Comparison of ENCODE assay signal across 8 cellular contexts in the genomic region with DNA sequence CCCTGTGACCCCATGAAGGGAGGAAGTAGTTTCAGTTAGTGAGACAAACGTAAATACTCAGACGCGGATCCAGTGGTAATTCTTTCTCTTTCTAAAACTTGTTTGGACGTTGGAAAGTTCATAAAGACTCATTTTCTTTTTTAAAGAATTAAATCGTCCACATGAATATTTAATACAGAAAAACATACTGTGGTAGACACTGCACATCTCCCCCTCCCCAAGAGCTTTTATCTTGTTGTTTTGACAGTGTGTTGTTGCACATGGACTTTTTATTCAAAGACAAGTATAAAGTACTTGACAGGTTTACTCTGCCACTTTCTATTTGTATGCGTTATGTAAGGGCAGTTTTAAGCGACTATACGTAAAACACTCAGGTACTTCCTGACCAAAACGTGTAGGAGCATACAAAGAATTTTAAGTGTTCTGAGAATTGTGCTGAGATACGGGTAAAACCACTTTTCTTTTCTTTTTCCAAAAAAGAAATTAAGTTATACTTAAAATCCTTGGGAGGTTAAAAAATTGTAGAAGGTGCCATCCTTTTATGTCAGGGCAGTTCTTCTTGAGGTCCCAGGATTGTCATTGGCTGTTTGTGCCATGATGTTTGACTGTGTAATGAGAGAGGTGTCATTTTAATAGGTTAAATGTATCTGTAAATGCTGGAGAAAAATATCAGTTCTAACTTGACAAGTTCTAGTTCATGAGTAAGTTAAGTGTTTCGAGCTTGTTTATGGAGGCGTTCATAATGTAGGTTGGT. TPM values are rescaled to one million over a fixed set of nuclear protein-coding genes. Genes with fewer than 3 reads are reported as not detected.
A peak's percentile ranks its signal among the peaks of the same experiment; 100 is the strongest.
DNase-seq lines count a peak whose midpoint lies in the region; ATAC-seq and TF ChIP-seq lines count a peak whose summit lies in the region.

No MANE protein-coding gene starts in this region.

- in situ Hi-C loops in KBM-7 (cut with MboI; ENCODE audit: low pct_unique_long_range_greater_than_20kb, low sequenced_read_pairs): no loop called here

- peak overlapping the region; percentile 92 for H3K4me3 ChIP-seq in osteoblast (ENCODE audit: insufficient read depth, low read length)

- H3K4me2 ChIP-seq in osteoblast (ENCODE audit: insufficient read depth, low read length): peak overlapping the region; percentile 94

- peak; percentile 25 for ATAC-seq in esophagus mucosa
- no peak for ATAC-seq in HG03196 (IDR thresholded peaks at IDR 0.05; ENCODE audit: unreplicated experiment)

- peaks cover 33% of the 10 kb centered on the region for H3K4me1 ChIP-seq in osteoblast (ENCODE audit: insufficient read depth, low read length)

- peaks cover 53% of the 10 kb centered on the region for H4K20me1 ChIP-seq in osteoblast (ENCODE audit: insufficient read depth, low read length)

- H3K27ac ChIP-seq in osteoblast (ENCODE audit: low read depth, low read length): peak overlapping the region; percentile 83

- H3K79me2 ChIP-seq in osteoblast (ENCODE audit: insufficient read depth, low read length): peaks cover 97% of the 10 kb centered on the region

- no peaks in the 10 kb centered on the region for H3K27me3 ChIP-seq in osteoblast (ENCODE audit: insufficient read depth, low read length)

- H3K9me3 ChIP-seq in osteoblast (ENCODE audit: low read depth, low read length): no peaks in the 10 kb centered on the region

- no peaks in the 10 kb centered on the region for H3K36me3 ChIP-seq in osteoblast (ENCODE audit: insufficient read depth, low read length)

- H2AFZ ChIP-seq in osteoblast (ENCODE audit: low read length): peak overlapping the region; percentile 81

- DNase-seq in NCI-H1105 treated with DMSO at 0.1 percent for 48 hours (lab: John Stamatoyannopoulos, UW) (peak; percentile 22), NCI-H1105 (lab: John Stamatoyannopoulos, UW) (no peak), KBM-7 (peak; percentile 47), SW480 (ENCODE audit: low spot score) (peak; percentile 49), osteoblast (ENCODE audit: insufficient read length, low spot score, missing footprints) (peak; percentile 79), GDM1 (lab: John Stamatoyannopoulos, UW) (no peak)

- TF ChIP-seq CTCF in osteoblast (IDR thresholded peaks at IDR 0.05; ENCODE audit: extremely low read depth, low read depth, low read length): no peak

RNA-seq across cellular contexts. Expression of a gene that starts 1.3 kb away (rescaled TPM):
- total RNA-seq in esophagus mucosa: 36.1 TPM
- 22.8 and 29.5 TPM in 2 replicates for total RNA-seq in osteoblast

Comparison
In these comparisons a context has a peak if more than half of its experiments do, and no peak if none do; other contexts are left out.
1. DNase-seq: peak in NCI-H1105 treated with DMSO at 0.1 percent for 48 hours (single experiment), KBM-7 (single experiment), SW480 (single experiment) and osteoblast (single experiment); none in NCI-H1105 (single experiment) and GDM1 (single experiment).